In genomic region chr2:41853427-41854191, GRCh38 we compare ENCODE assay signal across 8 cellular contexts.
DNase-seq lines count a peak whose midpoint lies in the region; TF ChIP-seq lines count a peak whose summit lies in the region.

No MANE protein-coding gene starts in this region.

- no peaks in the 10 kb centered on the region for H3K4me1 ChIP-seq in esophagus muscularis mucosa

- no peaks in the 10 kb centered on the region for H3K9me2 ChIP-seq in neural cell (ENCODE audit: insufficient read depth, low read length)

- intact Hi-C loops in esophagus muscularis mucosa (cut with DNase I): no loop called here

- no peak overlapping the region for H3K27ac ChIP-seq in esophagus muscularis mucosa (replicated peaks in 1 of 4)
- H3K27ac ChIP-seq in neural cell (ENCODE audit: low read length): no peak overlapping the region

- H3K27me3 ChIP-seq in esophagus muscularis mucosa (no peaks in the 10 kb centered on the region), neural cell (ENCODE audit: insufficient read depth, low read depth, low read length) (no peaks in the 10 kb centered on the region)

- H3K4me3 ChIP-seq in esophagus muscularis mucosa (no peak overlapping the region), neural cell (ENCODE audit: low read length) (no peak overlapping the region)

- TF ChIP-seq CTCF in esophagus muscularis mucosa (IDR thresholded peaks at IDR 0.05): peak; percentile 70 to 74 (median 72)
- TF ChIP-seq CTCF in neural cell (IDR thresholded peaks at IDR 0.05; ENCODE audit: poor library complexity, severe bottlenecking): peak; percentile 90

- peak; percentile 90 for TF ChIP-seq RAD21 in neural cell (conservative IDR thresholded peaks at IDR 0.05)

- H3K9ac ChIP-seq in neural cell (ENCODE audit: low read length): no peak overlapping the region

- H2AFZ ChIP-seq in neural cell (ENCODE audit: low read depth, low read length): no peak overlapping the region

- 8% methylated on average over 8 of the region's 8 CpGs for WGBS in esophagus muscularis mucosa

- no peaks in the 10 kb centered on the region for H4K20me1 ChIP-seq in neural cell (ENCODE audit: insufficient read depth)

- TF ChIP-seq EP300 in esophagus muscularis mucosa (IDR thresholded peaks at IDR 0.05): no peak
- no peak for TF ChIP-seq EP300 in neural cell (conservative IDR thresholded peaks at IDR 0.05; ENCODE audit: poor library complexity, severe bottlenecking)

- H3F3A ChIP-seq in neural cell (ENCODE audit: insufficient read depth, low read length, poor library complexity, severe bottlenecking): no peaks in the 10 kb centered on the region

- no peak overlapping the region for H3K4me2 ChIP-seq in neural cell (ENCODE audit: low read length)

- no peak for TF ChIP-seq POLR2A in esophagus muscularis mucosa (IDR thresholded peaks at IDR 0.05; ENCODE audit: low read depth)

- H3K79me2 ChIP-seq in neural cell (replicated peaks; ENCODE audit: insufficient read depth, low read length): no peaks in the 10 kb centered on the region

- DNase-seq in DMS53 treated with DMSO at 0.1 percent for 48 hours (lab: John Stamatoyannopoulos, UW; ENCODE audit: unreplicated experiment): peak; percentile 26
- DNase-seq in HS-5 (ENCODE audit: low read depth): peak; percentile 53
- DNase-seq in SHP77 (lab: John Stamatoyannopoulos, UW): peak; percentile 37 to 41
- no peak for DNase-seq in esophagus muscularis mucosa (ENCODE audit: extremely low spot score)
- no peak for DNase-seq in 8988T
- DNase-seq in GF-D8 (lab: John Stamatoyannopoulos, UW): no peak
- DNase-seq in T-helper 9 cell: no peak

- H3K36me3 ChIP-seq in esophagus muscularis mucosa (no peaks in the 10 kb centered on the region), neural cell (ENCODE audit: insufficient read depth, low read length) (no peaks in the 10 kb centered on the region)

- H3K9me3 ChIP-seq in esophagus muscularis mucosa (no peaks in the 10 kb centered on the region), neural cell (ENCODE audit: low read length) (no peaks in the 10 kb centered on the region)

TF ChIP-seq in neural cell, 6 proteins besides CTCF, POLR2A, EP300 and RAD21:
- TF ChIP-seq SMC3 (conservative IDR thresholded peaks at IDR 0.05; ENCODE audit: poor library complexity) (peak; percentile 96), TAF1 (IDR thresholded peaks at IDR 0.05; ENCODE audit: low read depth) (no peak)

Comparison
In these comparisons a context has a peak if more than half of its experiments do, and no peak if none do; other contexts are left out.
1. DNase-seq: peak in DMS53 treated with DMSO at 0.1 percent for 48 hours (single experiment), HS-5 (single experiment) and SHP77 (2 of 2); none in esophagus muscularis mucosa (single experiment), 8988T (single experiment), GF-D8 (single experiment) and T-helper 9 cell (single experiment).